Comparison of ENCODE assay signal across 17 cellular contexts in genomic region chr13:23644527-23644926, GRCh38.
DNase-seq lines count a peak whose midpoint lies in the region; ATAC-seq and TF ChIP-seq lines count a peak whose summit lies in the region.
"Had no signal": no experiment of that assay in that cellular context is flagged by ENCODE, and none has a peak within 500 bp of the region (broad histone marks: within the 10 kb centered on the region; RNA-seq: fewer than 3 reads in every experiment).

No MANE protein-coding gene starts in this region.

- H3K27me3 ChIP-seq in left ventricle myocardium inferior (ENCODE audit: low read depth), result no peaks in the 10 kb centered on the region
- no peaks in the 10 kb centered on the region for H3K27me3 ChIP-seq in fibroblast of lung (ENCODE audit: control insufficient read depth, insufficient read depth, low read length)

- H3K4me3 ChIP-seq in left ventricle myocardium inferior (no peak overlapping the region), fibroblast of lung (replicated peaks in 1 of 4; ENCODE audit: control extremely low read depth in 1 of 4, insufficient read depth in 1 of 4, low read depth in 3 of 4, low read length in 4 of 4) (no peak overlapping the region)

- H4K20me1 ChIP-seq in fibroblast of lung (ENCODE audit: control insufficient read depth, extremely low read depth, insufficient read depth, low read length), result no peaks in the 10 kb centered on the region

- intact Hi-C loops in left ventricle myocardium superior (cut with micrococcal nuclease) (no loop called here), left ventricle myocardium inferior (cut with micrococcal nuclease) (no loop called here)

- no peaks in the 10 kb centered on the region for H3K9me3 ChIP-seq in left ventricle myocardium inferior (replicated peaks)
- H3K9me3 ChIP-seq in fibroblast of lung (ENCODE audit: control insufficient read depth, insufficient read depth, low read depth, low read length), result no peaks in the 10 kb centered on the region

- ATAC-seq in left ventricle myocardium superior, result peak; percentile 45

- TF ChIP-seq CTCF in left ventricle myocardium inferior (IDR thresholded peaks at IDR 0.05; ENCODE audit: borderline replicate concordance) (no peak), fibroblast of lung (conservative IDR thresholded peaks at IDR 0.05 in 1 of 2, IDR thresholded peaks at IDR 0.05 in 1 of 2; ENCODE audit: low read depth in 1 of 2, low read length in 2 of 2) (no peak), nephron (IDR thresholded peaks at IDR 0.05; ENCODE audit: unreplicated experiment in 3 of 3) (no peak)

- H3K36me3 ChIP-seq in left ventricle myocardium inferior (no peaks in the 10 kb centered on the region), fibroblast of lung (ENCODE audit: control insufficient read depth, insufficient read depth, low read length) (no peaks in the 10 kb centered on the region)

- H3K36me3 Mint-ChIP-seq in nephron (ENCODE audit: low read depth), result peaks cover 44% of the 10 kb centered on the region

- H3K79me2 ChIP-seq in fibroblast of lung (ENCODE audit: control insufficient read depth, insufficient read depth, low read length), result no peaks in the 10 kb centered on the region

- no peak overlapping the region for H2AFZ ChIP-seq in fibroblast of lung (ENCODE audit: low read length)

- H3K4me1 Mint-ChIP-seq in nephron, result peaks cover 57% of the 10 kb centered on the region

- no peak overlapping the region for H3K4me2 ChIP-seq in fibroblast of lung (ENCODE audit: extremely low read depth, insufficient read depth, low read length)

- no peaks in the 10 kb centered on the region for H3K27me3 Mint-ChIP-seq in nephron (ENCODE audit: low read depth)

- no peak overlapping the region for H3K9ac ChIP-seq in fibroblast of lung (ENCODE audit: insufficient read depth, low read length)

- peak overlapping the region; percentile 64 to 89 (median 85) for H3K27ac Mint-ChIP-seq in nephron

- peaks cover 27% of the 10 kb centered on the region for H3K4me1 ChIP-seq in left ventricle myocardium inferior
- no peaks in the 10 kb centered on the region for H3K4me1 ChIP-seq in fibroblast of lung (ENCODE audit: control insufficient read depth, extremely low read depth, insufficient read depth, low read length)

- H3K9me3 Mint-ChIP-seq in nephron, result peaks cover 10% of the 10 kb centered on the region

- H3K27ac ChIP-seq in left ventricle myocardium inferior (replicated peaks) (no peak overlapping the region), fibroblast of lung (ENCODE audit: insufficient read depth, low read length) (no peak overlapping the region)

- H3K4me3 Mint-ChIP-seq in nephron, result peak overlapping the region in 1 of 3 experiments; percentile 14

- no peak for DNase-seq in left ventricle myocardium superior
- no peak for DNase-seq in left ventricle myocardium inferior
- DNase-seq in fibroblast of lung (ENCODE audit: low read depth in 2 of 2), result peak; percentile 64 to 90
- no peak for DNase-seq in NOMO-1 treated with dmso at 0.1 percent for 144 hours (lab: John Stamatoyannopoulos, UW; ENCODE audit: unreplicated experiment)
- no peak for DNase-seq in NCI-H345 (lab: John Stamatoyannopoulos, UW)
- DNase-seq in activated gamma-delta T cell treated with Interleukin-2 at 50 U/mL for 16 hours, result no peak
- no peak for DNase-seq in activated CD4-positive, alpha-beta T cell treated with anti-CD3 and anti-CD28 coated beads, Interleukin-2, amount 50 U/mL, for 1 hour
- DNase-seq: 8988T, C1 segment of cervical spinal cord, DMS 273 treated with DMSO at 0.1 percent for 48 hours, Karpas-422, MM.1S, NCI-H1105 treated with DMSO at 0.1 percent for 48 hours, NCI-H187, NCI-H82, SIG-M5 had no signal

Comparison
In these comparisons a context has a peak if more than half of its experiments do, and no peak if none do; other contexts are left out.
1. DNase-seq: peak in fibroblast of lung (2 of 2); none in left ventricle myocardium superior (single experiment), left ventricle myocardium inferior (single experiment), NOMO-1 treated with dmso at 0.1 percent for 144 hours (single experiment), NCI-H345 (single experiment), activated gamma-delta T cell treated with Interleukin-2 at 50 U/mL for 16 hours (single experiment) and activated CD4-positive, alpha-beta T cell treated with anti-CD3 and anti-CD28 coated beads, Interleukin-2, amount 50 U/mL, for 1 hour (single experiment).